In the genomic region with DNA sequence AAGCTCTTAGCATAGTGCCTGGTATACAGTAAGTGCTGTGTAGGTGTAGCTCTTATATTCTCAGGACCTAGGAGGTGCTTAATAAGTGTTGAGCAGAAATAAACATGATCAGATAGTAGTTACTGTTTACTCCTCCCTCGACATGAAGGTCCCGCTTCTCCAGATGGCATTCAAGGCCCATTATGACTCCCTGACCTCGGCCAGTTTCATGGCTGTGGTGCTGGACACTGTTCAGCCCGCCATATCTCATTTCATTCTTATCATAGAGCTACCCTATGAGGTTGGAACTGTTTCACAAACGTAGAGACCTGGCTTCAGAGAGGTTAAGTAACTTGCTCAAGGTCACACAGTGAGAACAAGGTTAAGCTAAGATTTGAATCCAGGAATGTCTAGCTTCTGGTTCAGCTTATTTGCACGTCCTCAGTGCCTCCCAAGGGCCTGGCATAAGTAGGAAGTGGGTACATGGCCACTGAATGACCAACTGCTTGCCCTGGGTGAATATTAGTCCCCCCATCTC, we compare ENCODE assay signal across 29 cellular contexts. TPM values are rescaled to one million over a fixed set of nuclear protein-coding genes. Genes with fewer than 3 reads are reported as not detected.
A peak's percentile ranks its signal among the peaks of the same experiment; 100 is the strongest.
DNase-seq lines count a peak whose midpoint lies in the region; ATAC-seq, FAIRE-seq and TF ChIP-seq lines count a peak whose summit lies in the region.
"Had no signal": no experiment of that assay in that cellular context is flagged by ENCODE, and none has a peak within 500 bp of the region (broad histone marks: within the 10 kb centered on the region; RNA-seq: fewer than 3 reads in every experiment).

No MANE protein-coding gene starts in this region.

- DNase-seq in HTR-8/SVneo (ENCODE audit: insufficient read length, low spot score) (no peak), adrenal gland (peak in 5 of 7 donors; percentile 19 to 63 (median 39)), glutamatergic neuron (no peak), trophoblast cell (no peak), kidney tubule cell (ENCODE audit: low spot score) (no peak), osteoblast (ENCODE audit: insufficient read length, low spot score, missing footprints) (no peak)
- DNase-seq: 8988T; ACHN; C1 segment of cervical spinal cord; CD4-positive, alpha-beta memory T cell; CD4-positive, CD25-positive, alpha-beta regulatory T cell; CD8-positive, alpha-beta memory T cell; COR-L47; DMS 273 treated with DMSO at 0.1 percent for 48 hours; DMS153; DMS53; DMS79; DND-41; EL; GDM1 had no signal

- peaks cover 19% of the 10 kb centered on the region for H3K27me3 Mint-ChIP-seq in glutamatergic neuron (ENCODE audit: unreplicated experiment)

- H3K4me3 Mint-ChIP-seq in glutamatergic neuron (ENCODE audit: unreplicated experiment): no peak overlapping the region
- H3K4me3 Mint-ChIP-seq: CD14-positive monocyte; CD4-positive, alpha-beta memory T cell; CD4-positive, CD25-positive, alpha-beta regulatory T cell; CD8-positive, alpha-beta memory T cell had no signal

- peak; percentile 85 for FAIRE-seq in HTR-8/SVneo (lab: Jason Lieb, UNC)
- FAIRE-seq: A204.1, GM12878, GM12892, GM18507, GM19239 had no signal

- H3K4me1 Mint-ChIP-seq in glutamatergic neuron (ENCODE audit: low read depth, unreplicated experiment): peaks cover 38% of the 10 kb centered on the region
- H3K4me1 Mint-ChIP-seq: CD14-positive monocyte; CD4-positive, alpha-beta memory T cell; CD4-positive, CD25-positive, alpha-beta regulatory T cell; CD8-positive, alpha-beta memory T cell had no signal

- H3K36me3 ChIP-seq in adrenal gland (replicated peaks in 1 of 2): no peaks in the 10 kb centered on the region
- no peaks in the 10 kb centered on the region for H3K36me3 ChIP-seq in trophoblast cell (ENCODE audit: control insufficient read depth in 1 of 2, insufficient read depth in 2 of 2, low read length in 2 of 2)
- no peaks in the 10 kb centered on the region for H3K36me3 ChIP-seq in osteoblast (ENCODE audit: insufficient read depth, low read length)
- H3K36me3 ChIP-seq: BE2C, BLaER1 had no signal

- peak overlapping the region; percentile 70 for H3K27ac Mint-ChIP-seq in glutamatergic neuron (ENCODE audit: unreplicated experiment)
- H3K27ac Mint-ChIP-seq: CD4-positive, alpha-beta memory T cell; CD4-positive, CD25-positive, alpha-beta regulatory T cell; CD8-positive, alpha-beta memory T cell had no signal

- H3K4me2 ChIP-seq in trophoblast cell (ENCODE audit: low read length) (no peak overlapping the region), osteoblast (ENCODE audit: insufficient read depth, low read length) (no peak overlapping the region)
- H3K4me2 ChIP-seq: BLaER1 had no signal

- H3K4me3 ChIP-seq in adrenal gland: no peak overlapping the region
- H3K4me3 ChIP-seq in trophoblast cell (ENCODE audit: low read depth, low read length): no peak overlapping the region
- no peak overlapping the region for H3K4me3 ChIP-seq in osteoblast (ENCODE audit: insufficient read depth, low read length)
- H3K4me3 ChIP-seq: BLaER1, GM12878 had no signal

- H2AFZ ChIP-seq in trophoblast cell (ENCODE audit: insufficient read depth, low read length, poor library complexity) (no peak overlapping the region), osteoblast (ENCODE audit: low read length) (no peak overlapping the region)

- no peak overlapping the region for H4K8ac ChIP-seq in trophoblast cell (ENCODE audit: low read depth, low read length)

- no peaks in the 10 kb centered on the region for H3K36me3 Mint-ChIP-seq in glutamatergic neuron (ENCODE audit: unreplicated experiment)
- H3K36me3 Mint-ChIP-seq: CD14-positive monocyte; CD4-positive, alpha-beta memory T cell; CD4-positive, CD25-positive, alpha-beta regulatory T cell; CD8-positive, alpha-beta memory T cell had no signal

- no peak overlapping the region for H3K14ac ChIP-seq in trophoblast cell (ENCODE audit: low read length)

- intact Hi-C loops in adrenal gland (cut with DNase I): no loop called here

- H3K9me3 Mint-ChIP-seq in glutamatergic neuron (ENCODE audit: unreplicated experiment): peaks cover 8% of the 10 kb centered on the region
- H3K9me3 Mint-ChIP-seq: CD8-positive, alpha-beta memory T cell had no signal

- no peaks in the 10 kb centered on the region for H4K20me1 ChIP-seq in osteoblast (ENCODE audit: insufficient read depth, low read length)
- H4K20me1 ChIP-seq: BLaER1 had no signal

- H3K79me2 ChIP-seq in trophoblast cell (ENCODE audit: control insufficient read depth, insufficient read depth, low read length, poor library complexity) (no peaks in the 10 kb centered on the region), osteoblast (ENCODE audit: insufficient read depth, low read length) (no peaks in the 10 kb centered on the region)

- H3K27ac ChIP-seq in adrenal gland (no peak overlapping the region), trophoblast cell (ENCODE audit: low read depth, low read length) (no peak overlapping the region), osteoblast (ENCODE audit: low read depth, low read length) (no peak overlapping the region)
- H3K27ac ChIP-seq: BLaER1 had no signal

- H2BK5ac ChIP-seq in trophoblast cell (ENCODE audit: low read depth, low read length, poor library complexity): no peak overlapping the region

- no peak overlapping the region for H3K18ac ChIP-seq in trophoblast cell (ENCODE audit: low read length)

- TF ChIP-seq CTCF in adrenal gland (IDR thresholded peaks at IDR 0.05) (no peak), glutamatergic neuron (IDR thresholded peaks at IDR 0.05; ENCODE audit: partially characterized antibody, unreplicated experiment) (no peak), osteoblast (IDR thresholded peaks at IDR 0.05; ENCODE audit: extremely low read depth, low read depth, low read length) (no peak)

- no peak overlapping the region for H3K4ac ChIP-seq in trophoblast cell (ENCODE audit: low read depth, low read length)

- TF ChIP-seq POLR2A in adrenal gland (IDR thresholded peaks at IDR 0.05): no peak

- H2BK120ac ChIP-seq in trophoblast cell (ENCODE audit: insufficient read depth, low read length, poor library complexity): no peak overlapping the region

- H3K9me3 ChIP-seq in adrenal gland (replicated peaks in 1 of 3) (no peaks in the 10 kb centered on the region), trophoblast cell (ENCODE audit: insufficient read depth, low read depth, low read length) (no peaks in the 10 kb centered on the region), osteoblast (ENCODE audit: low read depth, low read length) (no peaks in the 10 kb centered on the region)
- H3K9me3 ChIP-seq: BE2C, BLaER1 had no signal

- H3K4me1 ChIP-seq in adrenal gland (replicated peaks in 1 of 2) (no peaks in the 10 kb centered on the region), trophoblast cell (ENCODE audit: control insufficient read depth in 1 of 2, insufficient read depth in 2 of 2, low read length in 2 of 2) (no peaks in the 10 kb centered on the region), osteoblast (ENCODE audit: insufficient read depth, low read length) (no peaks in the 10 kb centered on the region)

- H4K12ac ChIP-seq in trophoblast cell (ENCODE audit: low read depth, low read length): no peak overlapping the region

- peak overlapping the region; percentile 31 for H3K23ac ChIP-seq in trophoblast cell (ENCODE audit: low read length)

- ATAC-seq in GM19035 (IDR thresholded peaks at IDR 0.05; ENCODE audit: unreplicated experiment): no peak
- ATAC-seq: GM12878 had no signal

- no peak overlapping the region for H2AK5ac ChIP-seq in trophoblast cell (ENCODE audit: low read length)

- no peak overlapping the region for H4K91ac ChIP-seq in trophoblast cell (ENCODE audit: low read depth, low read length)

- 33 to 45% (median 42%) methylated on average over 6 of the region's 6 CpGs for WGBS in adrenal gland, 4 donors
- no CpG with 5 or more reads among the region's 6 CpGs for WGBS in trophoblast cell (ENCODE audit: extremely low coverage, insufficient coverage, insufficient read length)

- H2BK12ac ChIP-seq in trophoblast cell (ENCODE audit: low read length): no peak overlapping the region

- H3K27me3 ChIP-seq in adrenal gland (no peaks in the 10 kb centered on the region), trophoblast cell (ENCODE audit: insufficient read depth, low read length) (no peaks in the 10 kb centered on the region), osteoblast (ENCODE audit: insufficient read depth, low read length) (peaks cover 24% of the 10 kb centered on the region)
- H3K27me3 ChIP-seq: BE2C, BLaER1 had no signal

- no peaks in the 10 kb centered on the region for H3K79me1 ChIP-seq in trophoblast cell (ENCODE audit: low read length)

- no peak overlapping the region for H3K9ac ChIP-seq in trophoblast cell (ENCODE audit: low read length)
- H3K9ac ChIP-seq: BLaER1 had no signal

RNA-seq across cellular contexts. Expression of gene CD40, which starts 39.0 kb away (rescaled TPM):
- total RNA-seq in adrenal gland: 10 to 100 TPM in 3 of 8 donors, 1 to 10 TPM in 5; 4.5 to 13.5 (median 9.4) TPM
- polyA plus RNA-seq in adrenal gland: 10 to 100 TPM in 2 of 3 donors, 1 to 10 TPM in 1; 6.8 to 20.5 (median 13.1) TPM
- total RNA-seq in glutamatergic neuron (ENCODE audit: unreplicated experiment): 1.2 TPM
- polyA plus RNA-seq in trophoblast cell (2013): 4.7 and 5.4 TPM in 2 replicates
- total RNA-seq in osteoblast: 2.5 and 3.5 TPM in 2 replicates

Comparison
In these comparisons a context has a peak if more than half of its experiments do, and no peak if none do; other contexts are left out.
1. DNase-seq: peak in adrenal gland (5 of 7); none in HTR-8/SVneo (single experiment), glutamatergic neuron (single experiment), trophoblast cell (0 of 2), kidney tubule cell (single experiment) and osteoblast (single experiment).